Comparison of ENCODE assay signal across 7 cellular contexts in genomic region chr1:78650114-78650513, GRCh38. TPM values are rescaled to one million over a fixed set of nuclear protein-coding genes. Genes with fewer than 3 reads are reported as not detected.
DNase-seq lines count a peak whose midpoint lies in the region; ATAC-seq and TF ChIP-seq lines count a peak whose summit lies in the region.

No MANE protein-coding gene starts in this region.

- no peaks in the 10 kb centered on the region for H3K36me3 ChIP-seq in SJCRH30

- ATAC-seq in GM18511 (IDR thresholded peaks at IDR 0.05; ENCODE audit: unreplicated experiment) (peak; percentile 42), GM19324 (IDR thresholded peaks at IDR 0.05; ENCODE audit: low FRiP score, unreplicated experiment) (no peak)
- no peak for ATAC-seq in stimulated activated memory B cell treated with anti-CD40 and anti-IgM and Interleukin-4, amounts not matched to agents 10 μg/mL and 1 μg/mL and 100 μg/mL, for 72 hours

- H3K4me1 Mint-ChIP-seq in stimulated activated memory B cell treated with anti-CD40 and anti-IgM and Interleukin-4, amounts not matched to agents 10 μg/mL and 1 μg/mL and 100 μg/mL, for 72 hours: peaks cover 32% of the 10 kb centered on the region

- DNase-seq in SJCRH30 (no peak), foreskin fibroblast (peak in 1 of 2 donors; percentile 29), hypothalamus (lab: John Stamatoyannopoulos, UW) (no peak), kidney glomerular epithelial cell (lab: John Stamatoyannopoulos, UW) (no peak)

- no peak overlapping the region for H3K27ac ChIP-seq in SJCRH30

- 0 out of 2 replicates have a peak, but pooled peaks cover 6% of the 10 kb centered on the region for H3K4me1 ChIP-seq in SJCRH30

- peaks cover 19% of the 10 kb centered on the region for H3K9me3 Mint-ChIP-seq in stimulated activated memory B cell treated with anti-CD40 and anti-IgM and Interleukin-4, amounts not matched to agents 10 μg/mL and 1 μg/mL and 100 μg/mL, for 72 hours

- H3K27me3 ChIP-seq in SJCRH30: no peaks in the 10 kb centered on the region; the same call in 1 of the 2 replicates

- H3K4me3 Mint-ChIP-seq in stimulated activated memory B cell treated with anti-CD40 and anti-IgM and Interleukin-4, amounts not matched to agents 10 μg/mL and 1 μg/mL and 100 μg/mL, for 72 hours: peak overlapping the region; percentile 52

- H3K36me3 Mint-ChIP-seq in stimulated activated memory B cell treated with anti-CD40 and anti-IgM and Interleukin-4, amounts not matched to agents 10 μg/mL and 1 μg/mL and 100 μg/mL, for 72 hours: peaks cover 19% of the 10 kb centered on the region

- no peak for TF ChIP-seq CTCF in foreskin fibroblast (IDR thresholded peaks at IDR 0.05; ENCODE audit: low read depth, low read length)

- peak overlapping the region; percentile 47 for H3K4me3 ChIP-seq in SJCRH30
- peak overlapping the region; percentile 51 to 62 for H3K4me3 ChIP-seq in foreskin fibroblast (ENCODE audit: low read depth in 1 of 2, low read length in 2 of 2)

- peak overlapping the region; percentile 30 for H3K27ac Mint-ChIP-seq in stimulated activated memory B cell treated with anti-CD40 and anti-IgM and Interleukin-4, amounts not matched to agents 10 μg/mL and 1 μg/mL and 100 μg/mL, for 72 hours

- H3K9me3 ChIP-seq in SJCRH30 (replicated peaks): no peaks in the 10 kb centered on the region

- no peaks in the 10 kb centered on the region for H3K27me3 Mint-ChIP-seq in stimulated activated memory B cell treated with anti-CD40 and anti-IgM and Interleukin-4, amounts not matched to agents 10 μg/mL and 1 μg/mL and 100 μg/mL, for 72 hours

RNA-seq across cellular contexts. Expression of gene IFI44, which starts 0.5 kb away (rescaled TPM):
- 6.5 and 11.7 TPM in 2 replicates for total RNA-seq in SJCRH30 (2014; rRNA removed; shearing (Covaris generic))

RNA-seq across cellular contexts. Expression of gene IFI44L, which starts 29.9 kb away (rescaled TPM):
- 0.43 and 0.67 TPM in 2 replicates for total RNA-seq in SJCRH30 (2014; rRNA removed; shearing (Covaris generic))
